1 cellular context compared by ENCODE assay signal in genomic region chr7:106112118-106112971, GRCh38.
TF ChIP-seq lines count a peak whose summit lies in the region.

SYPL1 (minus strand) TSS chr7:106112312; CDS start chr7:106112208, 104 bp downstream.

TF ChIP-seq in HepG2, 621 proteins besides CTCF, POLR2A, EP300 and RAD21 (continued from another document and continues in another):
- TF ChIP-seq, protein P1, sequence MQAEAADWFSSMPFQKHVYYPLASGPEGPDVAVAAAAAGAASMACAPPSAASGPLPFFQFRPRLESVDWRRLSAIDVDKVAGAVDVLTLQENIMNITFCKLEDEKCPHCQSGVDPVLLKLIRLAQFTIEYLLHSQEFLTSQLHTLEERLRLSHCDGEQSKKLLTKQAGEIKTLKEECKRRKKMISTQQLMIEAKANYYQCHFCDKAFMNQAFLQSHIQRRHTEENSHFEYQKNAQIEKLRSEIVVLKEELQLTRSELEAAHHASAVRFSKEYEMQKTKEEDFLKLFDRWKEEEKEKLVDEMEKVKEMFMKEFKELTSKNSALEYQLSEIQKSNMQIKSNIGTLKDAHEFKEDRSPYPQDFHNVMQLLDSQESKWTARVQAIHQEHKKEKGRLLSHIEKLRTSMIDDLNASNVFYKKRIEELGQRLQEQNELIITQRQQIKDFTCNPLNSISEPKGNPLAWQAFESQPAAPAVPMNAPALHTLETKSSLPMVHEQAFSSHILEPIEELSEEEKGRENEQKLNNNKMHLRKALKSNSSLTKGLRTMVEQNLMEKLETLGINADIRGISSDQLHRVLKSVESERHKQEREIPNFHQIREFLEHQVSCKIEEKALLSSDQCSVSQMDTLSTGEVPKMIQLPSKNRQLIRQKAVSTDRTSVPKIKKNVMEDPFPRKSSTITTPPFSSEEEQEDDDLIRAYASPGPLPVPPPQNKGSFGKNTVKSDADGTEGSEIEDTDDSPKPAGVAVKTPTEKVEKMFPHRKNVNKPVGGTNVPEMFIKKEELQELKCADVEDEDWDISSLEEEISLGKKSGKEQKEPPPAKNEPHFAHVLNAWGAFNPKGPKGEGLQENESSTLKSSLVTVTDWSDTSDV (CRISPR knock-in tag; IDR thresholded peaks at IDR 0.05), result no peak
- TF ChIP-seq ZNF841 (CRISPR knock-in tag; IDR thresholded peaks at IDR 0.05; ENCODE audit: borderline replicate concordance), result no peak
- TF ChIP-seq ISL2 (CRISPR knock-in tag; IDR thresholded peaks at IDR 0.05), result 0 out of 2 replicates have a peak, but pooled peaks have one; percentile 29
- no peak for TF ChIP-seq SUZ12 (IDR thresholded peaks at IDR 0.05; ENCODE audit: low read depth, low read length)
- no peak for TF ChIP-seq FOXA1 (IDR thresholded peaks at IDR 0.05)
- TF ChIP-seq FOXA1 (CRISPR knock-in tag; IDR thresholded peaks at IDR 0.05), result 0 out of 2 replicates have a peak, but pooled peaks have one; percentile 3
- 0 out of 2 replicates have a peak, but pooled peaks have one; percentile 42 for TF ChIP-seq ZNF556 (CRISPR knock-in tag; IDR thresholded peaks at IDR 0.05; ENCODE audit: borderline replicate concordance)
- no peak for TF ChIP-seq SMARCE1 (IDR thresholded peaks at IDR 0.05; ENCODE audit: borderline replicate concordance)
- TF ChIP-seq ZNF775 (CRISPR knock-in tag; IDR thresholded peaks at IDR 0.05; ENCODE audit: borderline replicate concordance), result no peak
- no peak for TF ChIP-seq ZNF224 (CRISPR knock-in tag; IDR thresholded peaks at IDR 0.05)
- TF ChIP-seq NCOA5 (CRISPR knock-in tag; IDR thresholded peaks at IDR 0.05), result no peak
- TF ChIP-seq ATF1 (CRISPR knock-in tag; IDR thresholded peaks at IDR 0.05), result no peak
- TF ChIP-seq TBP (CRISPR knock-in tag; IDR thresholded peaks at IDR 0.05), result no peak
- 0 out of 2 replicates have a peak, but pooled peaks have one; percentile 74 for TF ChIP-seq YEATS4 (CRISPR knock-in tag; IDR thresholded peaks at IDR 0.05; ENCODE audit: borderline replicate concordance)
- peak; percentile 56; the same call in 1 of the 2 replicates for TF ChIP-seq ARNTL (CRISPR knock-in tag; IDR thresholded peaks at IDR 0.05)
- no peak for TF ChIP-seq RAD51 (IDR thresholded peaks at IDR 0.05; ENCODE audit: borderline replicate concordance)
- no peak for TF ChIP-seq NFIB (CRISPR knock-in tag; IDR thresholded peaks at IDR 0.05; ENCODE audit: borderline replicate concordance)
- TF ChIP-seq, protein P2, sequence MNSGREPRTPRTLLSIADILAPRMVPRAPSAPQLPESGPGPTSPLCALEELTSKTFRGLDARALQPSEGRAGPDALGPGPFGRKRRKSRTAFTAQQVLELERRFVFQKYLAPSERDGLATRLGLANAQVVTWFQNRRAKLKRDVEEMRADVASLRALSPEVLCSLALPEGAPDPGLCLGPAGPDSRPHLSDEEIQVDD (CRISPR knock-in tag; IDR thresholded peaks at IDR 0.05; ENCODE audit: borderline replicate concordance), result peak; percentile 57; the same call in 1 of the 2 replicates
- TF ChIP-seq ASH2L (IDR thresholded peaks at IDR 0.05; ENCODE audit: insufficient read length, low read depth, low read length), result peak; percentile 86
- peak; percentile 15; the same call in 1 of the 2 replicates for TF ChIP-seq ZNF891 (CRISPR knock-in tag; IDR thresholded peaks at IDR 0.05)
- no peak for TF ChIP-seq HOXA7 (CRISPR knock-in tag; IDR thresholded peaks at IDR 0.05)
- TF ChIP-seq SIN3A (IDR thresholded peaks at IDR 0.05; ENCODE audit: borderline replicate concordance, low read depth, low read length), result peak; percentile 68; the same call in 1 of the 2 replicates
- no peak for TF ChIP-seq ZNF143 (CRISPR knock-in tag; IDR thresholded peaks at IDR 0.05)
- no peak for TF ChIP-seq ZFP1 (CRISPR knock-in tag; IDR thresholded peaks at IDR 0.05)
- no peak for TF ChIP-seq MED1 (CRISPR knock-in tag; IDR thresholded peaks at IDR 0.05)
- TF ChIP-seq MTA1 (CRISPR knock-in tag; IDR thresholded peaks at IDR 0.05; ENCODE audit: borderline replicate concordance), result 0 out of 2 replicates have a peak, but pooled peaks have one; percentile 65
- TF ChIP-seq ZNF414 (CRISPR knock-in tag; IDR thresholded peaks at IDR 0.05), result no peak
- peak; percentile 61 for TF ChIP-seq POLR2AphosphoS5 (IDR thresholded peaks at IDR 0.05; ENCODE audit: low read depth, low read length)
- TF ChIP-seq IRF9 (CRISPR knock-in tag; IDR thresholded peaks at IDR 0.05; ENCODE audit: borderline replicate concordance), result no peak; the same call in 1 of the 2 replicates
- TF ChIP-seq DDIT3 (CRISPR knock-in tag; IDR thresholded peaks at IDR 0.05), result no peak
- no peak for TF ChIP-seq ZNF513 (CRISPR knock-in tag; conservative IDR thresholded peaks at IDR 0.05)
- no peak for TF ChIP-seq STAG1 (CRISPR knock-in tag; IDR thresholded peaks at IDR 0.05)
- TF ChIP-seq NFYB (CRISPR knock-in tag; IDR thresholded peaks at IDR 0.05), result no peak; the same call in 1 of the 2 replicates
- TF ChIP-seq FOXK2 (IDR thresholded peaks at IDR 0.05), result no peak
- TF ChIP-seq SOX5 (CRISPR knock-in tag; IDR thresholded peaks at IDR 0.05; ENCODE audit: borderline replicate concordance), result no peak
- no peak for TF ChIP-seq SNAPC4 (CRISPR knock-in tag; IDR thresholded peaks at IDR 0.05)
- no peak for TF ChIP-seq TCF7L2 (IDR thresholded peaks at IDR 0.05; ENCODE audit: low read depth, low read length)
- no peak for TF ChIP-seq ZNF850 (CRISPR knock-in tag; conservative IDR thresholded peaks at IDR 0.05)
- peak; percentile 59; the same call in 1 of the 2 replicates for TF ChIP-seq ZNF33B (CRISPR knock-in tag; IDR thresholded peaks at IDR 0.05)
- TF ChIP-seq ZNF317 (CRISPR knock-in tag; IDR thresholded peaks at IDR 0.05), result no peak
- TF ChIP-seq SETDB1 (CRISPR knock-in tag; IDR thresholded peaks at IDR 0.05; ENCODE audit: borderline replicate concordance), result no peak
- peak; percentile 62; the same call in 1 of the 2 replicates for TF ChIP-seq MXD3 (CRISPR knock-in tag; IDR thresholded peaks at IDR 0.05)
- no peak for TF ChIP-seq PAWR (CRISPR knock-in tag; IDR thresholded peaks at IDR 0.05; ENCODE audit: borderline replicate concordance)
- no peak for TF ChIP-seq ADNP (CRISPR knock-in tag; IDR thresholded peaks at IDR 0.05)
- no peak for TF ChIP-seq ZNF703 (CRISPR knock-in tag; IDR thresholded peaks at IDR 0.05; ENCODE audit: borderline replicate concordance)
- 0 out of 2 replicates have a peak, but pooled peaks have one; percentile 58 for TF ChIP-seq ZNF558 (CRISPR knock-in tag; IDR thresholded peaks at IDR 0.05; ENCODE audit: borderline replicate concordance)
- TF ChIP-seq KDM6A (CRISPR knock-in tag; IDR thresholded peaks at IDR 0.05; ENCODE audit: low read depth), result no peak
- no peak for TF ChIP-seq HMGXB3 (CRISPR knock-in tag; IDR thresholded peaks at IDR 0.05; ENCODE audit: borderline replicate concordance)
- TF ChIP-seq ZBTB42 (CRISPR knock-in tag; IDR thresholded peaks at IDR 0.05), result no peak
- TF ChIP-seq, protein P3, sequence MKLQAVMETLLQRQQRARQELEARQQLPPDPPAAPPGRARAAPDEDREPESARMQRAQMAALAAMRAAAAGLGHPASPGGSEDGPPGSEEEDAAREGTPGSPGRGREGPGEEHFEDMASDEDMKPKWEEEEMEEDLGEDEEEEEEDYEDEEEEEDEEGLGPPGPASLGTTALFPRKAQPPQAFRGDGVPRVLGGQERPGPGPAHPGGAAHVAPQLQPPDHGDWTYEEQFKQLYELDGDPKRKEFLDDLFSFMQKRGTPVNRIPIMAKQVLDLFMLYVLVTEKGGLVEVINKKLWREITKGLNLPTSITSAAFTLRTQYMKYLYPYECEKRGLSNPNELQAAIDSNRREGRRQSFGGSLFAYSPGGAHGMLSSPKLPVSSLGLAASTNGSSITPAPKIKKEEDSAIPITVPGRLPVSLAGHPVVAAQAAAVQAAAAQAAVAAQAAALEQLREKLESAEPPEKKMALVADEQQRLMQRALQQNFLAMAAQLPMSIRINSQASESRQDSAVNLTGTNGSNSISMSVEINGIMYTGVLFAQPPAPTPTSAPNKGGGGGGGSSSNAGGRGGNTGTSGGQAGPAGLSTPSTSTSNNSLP (IDR thresholded peaks at IDR 0.05; ENCODE audit: low read depth, low read length), result no peak
